1 cellular context compared by ENCODE assay signal in genomic region chr6:27188206-27188884, GRCh38.
TF ChIP-seq lines count a peak whose summit lies in the region.

No MANE protein-coding gene starts in this region.

TF ChIP-seq in K562, 482 proteins besides CTCF, POLR2A, EP300 and RAD21 (continued from another document and continues in another):
- TF ChIP-seq ZBTB26 (CRISPR knock-in tag; IDR thresholded peaks at IDR 0.05) (no peak), HDAC8 (tag; IDR thresholded peaks at IDR 0.05) (no peak), SRF (CRISPR knock-in tag; IDR thresholded peaks at IDR 0.05) (peak in 1 of 2 experiments; percentile 70; a peak in 1 of 4 replicates), TARDBP (IDR thresholded peaks at IDR 0.05) (no peak), ZNF518B (CRISPR knock-in tag; IDR thresholded peaks at IDR 0.05) (no peak), DIDO1 (tag; IDR thresholded peaks at IDR 0.05; ENCODE audit: low read depth) (no peak; the same call in 1 of the 2 replicates), POLR2AphosphoS5 (IDR thresholded peaks at IDR 0.05; ENCODE audit: control insufficient read depth, insufficient read depth, low read depth, low read length) (peak; percentile 74), PYGO2 (tag; IDR thresholded peaks at IDR 0.05) (no peak), HDGF (IDR thresholded peaks at IDR 0.05) (no peak), MYBL2 (IDR thresholded peaks at IDR 0.05; ENCODE audit: low read depth) (no peak), MYBL2 (CRISPR knock-in tag; IDR thresholded peaks at IDR 0.05; ENCODE audit: borderline replicate concordance) (no peak), ZNF3 (CRISPR knock-in tag; IDR thresholded peaks at IDR 0.05) (no peak), MGA (IDR thresholded peaks at IDR 0.05) (peak; percentile 42), MTA1 (IDR thresholded peaks at IDR 0.05; ENCODE audit: borderline replicate concordance) (no peak), ZBTB2 (IDR thresholded peaks at IDR 0.05) (no peak), POU5F1 (IDR thresholded peaks at IDR 0.05; ENCODE audit: borderline replicate concordance, low read depth, low read length, partially characterized antibody) (no peak), SUPT5H (IDR thresholded peaks at IDR 0.05) (peak; percentile 85), ARHGAP35 (IDR thresholded peaks at IDR 0.05; ENCODE audit: partially characterized antibody) (no peak), YY1 (IDR thresholded peaks at IDR 0.05; ENCODE audit: borderline replicate concordance in 1 of 3, control insufficient read depth in 1 of 3, extremely low read depth in 1 of 3, insufficient read depth in 3 of 3, insufficient read length in 1 of 3, insufficient replicate concordance in 2 of 3, low read depth in 1 of 3, low read length in 2 of 3) (peak in 1 of 3 experiments; percentile 83), CC2D1A (IDR thresholded peaks at IDR 0.05) (no peak; the same call in 1 of the 2 replicates), HOXB6 (CRISPR knock-in tag; IDR thresholded peaks at IDR 0.05; ENCODE audit: borderline replicate concordance) (no peak), ZFPM2 (CRISPR knock-in tag; IDR thresholded peaks at IDR 0.05) (no peak), ZFP30 (CRISPR knock-in tag; IDR thresholded peaks at IDR 0.05; ENCODE audit: borderline replicate concordance) (no peak), ZFP36 (IDR thresholded peaks at IDR 0.05; ENCODE audit: low read depth, low read length, partially characterized antibody) (no peak), ZNF699 (CRISPR knock-in tag; IDR thresholded peaks at IDR 0.05; ENCODE audit: insufficient replicate concordance) (no peak), BHLHE40 (IDR thresholded peaks at IDR 0.05; ENCODE audit: low read length) (peak; percentile 56), GTF2B (IDR thresholded peaks at IDR 0.05; ENCODE audit: extremely low read depth, insufficient read length) (peak; percentile 36), RBM14 (IDR thresholded peaks at IDR 0.05; ENCODE audit: borderline replicate concordance, insufficient read depth, low read depth, low read length) (no peak), ELK1 (CRISPR knock-in tag; IDR thresholded peaks at IDR 0.05) (no peak), CHAMP1 (IDR thresholded peaks at IDR 0.05) (no peak), SMARCA4 (IDR thresholded peaks at IDR 0.05) (peak; percentile 66; the same call in 1 of the 2 replicates), NBN (IDR thresholded peaks at IDR 0.05; ENCODE audit: low read depth) (peak; percentile 56; the same call in 1 of the 2 replicates), NFE2L1 (tag; IDR thresholded peaks at IDR 0.05; ENCODE audit: borderline replicate concordance, low read depth) (no peak), POLR2B (IDR thresholded peaks at IDR 0.05; ENCODE audit: low read depth, partially characterized antibody) (peak; percentile 82), SLC30A9 (CRISPR knock-in tag; IDR thresholded peaks at IDR 0.05) (no peak)
